Comparison of ENCODE assay signal across 1 cellular context in genomic region chr6:116371384-116372209, GRCh38.
TF ChIP-seq lines count a peak whose summit lies in the region.

No MANE protein-coding gene starts in this region.

TF ChIP-seq in HEK293, 187 proteins besides CTCF, POLR2A, EP300 and RAD21 (continued from another document and continues in another):
- TF ChIP-seq REST (tag by site-specific recombination; IDR thresholded peaks at IDR 0.05) (peak; percentile 39), ZNF302 (tag by site-specific recombination; IDR thresholded peaks at IDR 0.05; ENCODE audit: low read depth) (no peak), ZNF2 (tag by site-specific recombination; IDR thresholded peaks at IDR 0.05) (peak; percentile 81), ZNF146 (tag by site-specific recombination; IDR thresholded peaks at IDR 0.05) (no peak), ZNF433 (tag by site-specific recombination; IDR thresholded peaks at IDR 0.05; ENCODE audit: low read depth) (no peak), ZIC2 (tag by site-specific recombination; IDR thresholded peaks at IDR 0.05) (no peak), SP2 (tag by site-specific recombination; IDR thresholded peaks at IDR 0.05) (no peak; the same call in 1 of the 2 replicates), SALL2 (tag by site-specific recombination; IDR thresholded peaks at IDR 0.05; ENCODE audit: borderline replicate concordance) (no peak), GFI1B (tag by site-specific recombination; IDR thresholded peaks at IDR 0.05) (no peak), ZNF623 (tag by site-specific recombination; IDR thresholded peaks at IDR 0.05) (no peak), ZNF138 (tag by site-specific recombination; IDR thresholded peaks at IDR 0.05; ENCODE audit: borderline replicate concordance) (no peak), ZFP37 (tag by site-specific recombination; IDR thresholded peaks at IDR 0.05) (no peak; the same call in 1 of the 2 replicates), ZEB2 (tag by site-specific recombination; IDR thresholded peaks at IDR 0.05) (no peak), ZNF600 (tag by site-specific recombination; IDR thresholded peaks at IDR 0.05) (peak; percentile 80; the same call in 1 of the 2 replicates), ZNF16 (tag by site-specific recombination; IDR thresholded peaks at IDR 0.05; ENCODE audit: low read depth) (no peak), ZNF324 (tag by site-specific recombination; IDR thresholded peaks at IDR 0.05) (no peak), ZNF214 (tag by site-specific recombination; IDR thresholded peaks at IDR 0.05; ENCODE audit: borderline replicate concordance) (no peak), ZNF148 (tag by site-specific recombination; IDR thresholded peaks at IDR 0.05; ENCODE audit: borderline replicate concordance) (no peak), SCRT2 (tag by site-specific recombination; IDR thresholded peaks at IDR 0.05) (no peak), ZNF24 (tag by site-specific recombination; IDR thresholded peaks at IDR 0.05) (no peak), PRDM1 (tag by site-specific recombination; IDR thresholded peaks at IDR 0.05) (no peak), KLF7 (tag by site-specific recombination; IDR thresholded peaks at IDR 0.05; ENCODE audit: borderline replicate concordance) (0 out of 2 replicates have a peak, but pooled peaks have one; percentile 27), ZFP41 (tag by site-specific recombination; IDR thresholded peaks at IDR 0.05; ENCODE audit: borderline replicate concordance) (no peak), PRDM4 (tag by site-specific recombination; IDR thresholded peaks at IDR 0.05) (no peak; the same call in 1 of the 2 replicates), SCRT1 (tag by site-specific recombination; IDR thresholded peaks at IDR 0.05; ENCODE audit: borderline replicate concordance) (no peak), ZNF366 (tag by site-specific recombination; conservative IDR thresholded peaks at IDR 0.05) (0 out of 2 replicates have a peak, but pooled peaks have one; percentile 19), ZNF449 (tag by site-specific recombination; IDR thresholded peaks at IDR 0.05) (no peak), ZNF624 (tag by site-specific recombination; IDR thresholded peaks at IDR 0.05) (no peak), ZBTB11 (tag by site-specific recombination; conservative IDR thresholded peaks at IDR 0.05; ENCODE audit: low read depth) (peak; percentile 37; the same call in 1 of the 2 replicates), IKZF3 (tag by site-specific recombination; IDR thresholded peaks at IDR 0.05) (no peak; the same call in 1 of the 2 replicates), ZBTB6 (tag by site-specific recombination; IDR thresholded peaks at IDR 0.05) (no peak), PATZ1 (tag by site-specific recombination; IDR thresholded peaks at IDR 0.05) (peak; percentile 12; the same call in 1 of the 2 replicates), TCF7L2 (IDR thresholded peaks at IDR 0.05; ENCODE audit: borderline replicate concordance, low read depth, low read length) (no peak), ZNF202 (tag by site-specific recombination; IDR thresholded peaks at IDR 0.05; ENCODE audit: borderline replicate concordance) (no peak), ZNF571 (tag by site-specific recombination; IDR thresholded peaks at IDR 0.05) (no peak), ZBTB21 (tag by site-specific recombination; IDR thresholded peaks at IDR 0.05) (no peak), ZNF121 (tag by site-specific recombination; IDR thresholded peaks at IDR 0.05) (no peak), ZNF747 (tag by site-specific recombination; IDR thresholded peaks at IDR 0.05) (no peak), ZNF292 (tag by site-specific recombination; IDR thresholded peaks at IDR 0.05; ENCODE audit: borderline replicate concordance, low read depth) (no peak), ZNF660 (tag by site-specific recombination; IDR thresholded peaks at IDR 0.05) (no peak), GLI2 (tag by site-specific recombination; IDR thresholded peaks at IDR 0.05; ENCODE audit: borderline replicate concordance, low read depth) (no peak), ZNF830 (tag by site-specific recombination; IDR thresholded peaks at IDR 0.05; ENCODE audit: low read depth) (no peak), ZFP3 (tag by site-specific recombination; IDR thresholded peaks at IDR 0.05; ENCODE audit: low read depth) (no peak), ZNF514 (tag by site-specific recombination; IDR thresholded peaks at IDR 0.05) (no peak), ZNF560 (tag by site-specific recombination; IDR thresholded peaks at IDR 0.05; ENCODE audit: borderline replicate concordance) (no peak), ZNF155 (tag by site-specific recombination; IDR thresholded peaks at IDR 0.05) (no peak), ZNF175 (tag by site-specific recombination; IDR thresholded peaks at IDR 0.05) (no peak), RBAK (tag by site-specific recombination; IDR thresholded peaks at IDR 0.05) (no peak)
